ENCODE assay signal across 8 cellular contexts in genomic region chr7:100159099-100159623, GRCh38. TPM values are rescaled to one million over a fixed set of nuclear protein-coding genes. Genes with fewer than 3 reads are reported as not detected.
DNase-seq lines count a peak whose midpoint lies in the region; ATAC-seq and TF ChIP-seq lines count a peak whose summit lies in the region.

No MANE protein-coding gene starts in this region.

- CTCF ChIA-PET in Panc1 (lab: Charles Lee), result no interaction called here

- peak overlapping the region; percentile 92 for H4K8ac ChIP-seq in trophoblast cell (ENCODE audit: low read depth, low read length)

- no peak overlapping the region for H2AK5ac ChIP-seq in trophoblast cell (ENCODE audit: low read length)

- peak overlapping the region; percentile 65 for H4K91ac ChIP-seq in trophoblast cell (ENCODE audit: low read depth, low read length)

- H3K4me1 ChIP-seq in Panc1 (ENCODE audit: control insufficient read depth, insufficient read depth, low read length) (peaks cover 31% of the 10 kb centered on the region), trophoblast cell (ENCODE audit: control insufficient read depth in 1 of 2, insufficient read depth in 2 of 2, low read length in 2 of 2) (peaks cover 12 to 19% of the 10 kb centered on the region in 2 experiments)

- H3K4me3 ChIP-seq in Panc1 (ENCODE audit: low read depth in 2 of 2, low read length in 2 of 2), result peak overlapping the region; percentile 78 to 91
- H3K4me3 ChIP-seq in epithelial cell of esophagus (ENCODE audit: low read length), result peak overlapping the region; percentile 59
- H3K4me3 ChIP-seq in trophoblast cell (ENCODE audit: low read depth, low read length), result peak overlapping the region; percentile 72

- in situ Hi-C loops in Panc1 (cut with HindIII; ENCODE audit: low pct_unique_long_range_greater_than_20kb, low sequenced_read_pairs), result no loop called here

- H3K4ac ChIP-seq in trophoblast cell (ENCODE audit: low read depth, low read length), result no peak overlapping the region

- H2BK12ac ChIP-seq in trophoblast cell (ENCODE audit: low read length), result no peak overlapping the region

- peak overlapping the region; percentile 94 for H3K4me2 ChIP-seq in trophoblast cell (ENCODE audit: low read length)

- H2BK5ac ChIP-seq in trophoblast cell (ENCODE audit: low read depth, low read length, poor library complexity), result no peak overlapping the region

- peak overlapping the region; percentile 44 for H3K9ac ChIP-seq in trophoblast cell (ENCODE audit: low read length)

- TF ChIP-seq CTCF in Panc1 (IDR thresholded peaks at IDR 0.05) (no peak), epithelial cell of esophagus (IDR thresholded peaks at IDR 0.05; ENCODE audit: insufficient read depth, low read depth, low read length, missing control alignments) (no peak)

- POLR2A ChIA-PET in Panc1 (lab: Charles Lee), result interaction anchor here (0.7 kb wide), 1 partner anchor 82 kb away, joined by 6 read pairs; no protein-coding TSS in a partner anchor

- peak overlapping the region; percentile 81 for H3K27ac ChIP-seq in Panc1 (ENCODE audit: low read length)
- H3K27ac ChIP-seq in trophoblast cell (ENCODE audit: low read depth, low read length), result peak overlapping the region; percentile 53

- no peaks in the 10 kb centered on the region for H3K27me3 ChIP-seq in Panc1 (ENCODE audit: control insufficient read depth, insufficient read depth, low read length)
- H3K27me3 ChIP-seq in trophoblast cell (ENCODE audit: insufficient read depth, low read length), result no peaks in the 10 kb centered on the region

- BruUV-seq in Panc1 (replicated peaks; lab: Mats Ljungman, UMichigan), result no TSS peak

- peak overlapping the region; percentile 70 for H2AFZ ChIP-seq in trophoblast cell (ENCODE audit: insufficient read depth, low read length, poor library complexity)

- H4K12ac ChIP-seq in trophoblast cell (ENCODE audit: low read depth, low read length), result peak overlapping the region; percentile 49

- no peak overlapping the region for H3K18ac ChIP-seq in trophoblast cell (ENCODE audit: low read length)

- peaks cover 6% of the 10 kb centered on the region for H3K36me3 ChIP-seq in Panc1 (ENCODE audit: control insufficient read depth, insufficient read depth, low read length)
- peaks cover 26 to 28% of the 10 kb centered on the region in 2 experiments for H3K36me3 ChIP-seq in trophoblast cell (ENCODE audit: control insufficient read depth in 1 of 2, insufficient read depth in 2 of 2, low read length in 2 of 2)

- peaks cover 10% of the 10 kb centered on the region for H3K79me1 ChIP-seq in trophoblast cell (ENCODE audit: low read length)

- DNase-seq in ELR (ENCODE audit: low read depth), result peak; percentile 45
- no peak for DNase-seq in Panc1 (ENCODE audit: low read depth, low spot score)
- no peak for DNase-seq in epithelial cell of esophagus (ENCODE audit: low read depth)
- DNase-seq in trophoblast cell, result no peak
- DNase-seq in stimulated activated CD4-positive, alpha-beta T cell treated with anti-CD3 and anti-CD28 coated beads, Interleukin-1b, Interleukin-23, amount 100 ng/mL, for 48 hours, result no peak
- no peak for DNase-seq in SW 1271 (lab: John Stamatoyannopoulos, UW)

- intact Hi-C loops in Panc1 (cut with micrococcal nuclease; ENCODE audit: unreplicated experiment), result no loop called here

- H3K23ac ChIP-seq in trophoblast cell (ENCODE audit: low read length), result no peak overlapping the region

- H3K14ac ChIP-seq in trophoblast cell (ENCODE audit: low read length), result peak overlapping the region; percentile 53

- ATAC-seq in Panc1 (no peak), GM21390 (IDR thresholded peaks at IDR 0.05; ENCODE audit: unreplicated experiment) (no peak), HG02870 (IDR thresholded peaks at IDR 0.05; ENCODE audit: unreplicated experiment) (no peak)

- no peak overlapping the region for H2BK120ac ChIP-seq in trophoblast cell (ENCODE audit: insufficient read depth, low read length, poor library complexity)

- peaks cover 4% of the 10 kb centered on the region for H3K79me2 ChIP-seq in trophoblast cell (ENCODE audit: control insufficient read depth, insufficient read depth, low read length, poor library complexity)

- no CpG with 5 or more reads among the region's 7 CpGs for WGBS in trophoblast cell (ENCODE audit: extremely low coverage, insufficient coverage, insufficient read length)

- no peaks in the 10 kb centered on the region for H3K9me3 ChIP-seq in Panc1 (ENCODE audit: control insufficient read depth, insufficient read depth, low read depth, low read length)
- peaks cover 4% of the 10 kb centered on the region for H3K9me3 ChIP-seq in trophoblast cell (ENCODE audit: insufficient read depth, low read depth, low read length)

RNA-seq across cellular contexts. Expression of gene TRAPPC14, which starts 0.6 kb away (rescaled TPM):
- 33.2 TPM for total RNA-seq in Panc1 (2021; ENCODE audit: unreplicated experiment)
- 24.3 TPM for polyA plus RNA-seq in Panc1 (2012; ENCODE audit: insufficient read length)
- polyA plus RNA-seq in trophoblast cell (2013), result 9.4 and 10.2 TPM in 2 replicates

RNA-seq across cellular contexts. Expression of gene GAL3ST4, which starts 9.3 kb away (rescaled TPM):
- total RNA-seq in Panc1 (2021; ENCODE audit: unreplicated experiment), result 0.98 TPM
- polyA plus RNA-seq in Panc1 (2012; ENCODE audit: insufficient read length), result 1.7 TPM
- 0.37 and 0.42 TPM in 2 replicates for polyA plus RNA-seq in trophoblast cell (2013)

RNA-seq across cellular contexts. Expression of gene LAMTOR4, which starts 10.4 kb away (rescaled TPM):
- total RNA-seq in Panc1 (2021; ENCODE audit: unreplicated experiment), result 224 TPM
- polyA plus RNA-seq in Panc1 (2012; ENCODE audit: insufficient read length), result 308 TPM
- polyA plus RNA-seq in trophoblast cell (2013), result 58.9 and 65.5 TPM in 2 replicates

RNA-seq across cellular contexts. Expression of gene GPC2, which starts 18.0 kb away (rescaled TPM):
- total RNA-seq in Panc1 (2021; ENCODE audit: unreplicated experiment), result 7.9 TPM
- 6.4 TPM for polyA plus RNA-seq in Panc1 (2012; ENCODE audit: insufficient read length)
- polyA plus RNA-seq in trophoblast cell (2013), result 2.9 TPM in 2 replicates

RNA-seq across cellular contexts. Expression of gene STAG3, which starts 18.6 kb away (rescaled TPM):
- 1.7 TPM for total RNA-seq in Panc1 (2021; ENCODE audit: unreplicated experiment)
- polyA plus RNA-seq in Panc1 (2012; ENCODE audit: insufficient read length), result 3.8 TPM
- 0.15 and 0.19 TPM in 2 replicates for polyA plus RNA-seq in trophoblast cell (2013)
